Comparison of ENCODE assay signal across 26 cellular contexts in genomic region chr2:8027387-8027786, GRCh38.
DNase-seq lines count a peak whose midpoint lies in the region; ATAC-seq, FAIRE-seq and TF ChIP-seq lines count a peak whose summit lies in the region.
"Had no signal": no experiment of that assay in that cellular context is flagged by ENCODE, and none has a peak within 500 bp of the region (broad histone marks: within the 10 kb centered on the region; RNA-seq: fewer than 3 reads in every experiment).

No MANE protein-coding gene starts in this region.

- no peak overlapping the region for H4K91ac ChIP-seq in IMR-90 (ENCODE audit: insufficient read depth, low read depth, low read length)

- no peak overlapping the region for H3K4me3 Mint-ChIP-seq in neural crest cell
- H3K4me3 Mint-ChIP-seq in stimulated activated effector memory CD8-positive, alpha-beta T cell treated with anti-CD3 and anti-CD28 coated beads, Interleukin-12 subunit alpha, Interleukin-12 subunit beta, amount 100 ng/mL, for 72 hours = no peak overlapping the region
- H3K4me3 Mint-ChIP-seq: CD14-positive monocyte; CD4-positive, alpha-beta T cell; CD8-positive, alpha-beta memory T cell; H9 had no signal

- intact Hi-C loops in IMR-90 (cut with micrococcal nuclease) = no loop called here

- H3K27ac Mint-ChIP-seq in neural crest cell (ENCODE audit: unreplicated experiment) = peak overlapping the region; percentile 78
- peak overlapping the region; percentile 26 for H3K27ac Mint-ChIP-seq in stimulated activated effector memory CD8-positive, alpha-beta T cell treated with anti-CD3 and anti-CD28 coated beads, Interleukin-12 subunit alpha, Interleukin-12 subunit beta, amount 100 ng/mL, for 72 hours
- H3K27ac Mint-ChIP-seq: CD4-positive, alpha-beta T cell; CD8-positive, alpha-beta memory T cell had no signal

- CTCF ChIA-PET in IMR-90 (lab: Yijun Ruan, JAX) = no interaction called here

- H2AK9ac ChIP-seq in IMR-90 (replicated peaks; ENCODE audit: low read depth, low read length, poor library complexity) = peak overlapping the region; percentile 47

- TF ChIP-seq RAD21 in IMR-90 (IDR thresholded peaks at IDR 0.05; ENCODE audit: low read length) = no peak

- H3K4me3 ChIP-seq in IMR-90 (ENCODE audit: insufficient read depth, low read depth, low read length) (no peak overlapping the region), bronchial epithelial cell (ENCODE audit: low read depth, low read length) (no peak overlapping the region)
- H3K4me3 ChIP-seq: A549; BLaER1 treated with 17β-estradiol and CSF1 and Interleukin-3, amounts not matched to agents 10 nM and 100 nM; GM12878; GM23248 had no signal

- H3K36me3 Mint-ChIP-seq in neural crest cell (ENCODE audit: low read depth) = no peaks in the 10 kb centered on the region
- no peaks in the 10 kb centered on the region for H3K36me3 Mint-ChIP-seq in stimulated activated effector memory CD8-positive, alpha-beta T cell treated with anti-CD3 and anti-CD28 coated beads, Interleukin-12 subunit alpha, Interleukin-12 subunit beta, amount 100 ng/mL, for 72 hours
- H3K36me3 Mint-ChIP-seq: CD14-positive monocyte; CD8-positive, alpha-beta memory T cell had no signal

- TF ChIP-seq CTCF in IMR-90 (conservative IDR thresholded peaks at IDR 0.05; ENCODE audit: low read depth, low read length) = no peak
- no peak for TF ChIP-seq CTCF in bronchial epithelial cell (IDR thresholded peaks at IDR 0.05; ENCODE audit: insufficient read depth, low read length, severe bottlenecking)
- no peak for TF ChIP-seq CTCF in neural crest cell (conservative IDR thresholded peaks at IDR 0.05)

- H4K5ac ChIP-seq in IMR-90 (ENCODE audit: low read depth, low read length) = no peak overlapping the region

- H3K9me3 ChIP-seq in IMR-90 (ENCODE audit: control insufficient read depth, insufficient read depth, low read length) = no peaks in the 10 kb centered on the region
- H3K9me3 ChIP-seq: BE2C had no signal

- no peak for ATAC-seq in IMR-90 (ENCODE audit: low read depth)
- ATAC-seq in stimulated activated effector memory CD8-positive, alpha-beta T cell treated with anti-CD3 and anti-CD28 coated beads, Interleukin-12 subunit alpha, Interleukin-12 subunit beta, amount 100 ng/mL, for 72 hours = no peak
- ATAC-seq: GM12878, HCT116 had no signal

- H3K79me1 ChIP-seq in IMR-90 (ENCODE audit: low read depth in 1 of 2, low read length in 2 of 2) = no peaks in the 10 kb centered on the region

- H3K27me3 ChIP-seq in IMR-90 (ENCODE audit: control insufficient read depth, insufficient read depth, low read length) = peaks cover 2% of the 10 kb centered on the region; the same call in 1 of the 2 replicates
- no peaks in the 10 kb centered on the region for H3K27me3 ChIP-seq in bronchial epithelial cell (ENCODE audit: control insufficient read depth, insufficient read depth, low read length)
- H3K27me3 ChIP-seq: BE2C; BLaER1 treated with 17β-estradiol and CSF1 and Interleukin-3, amounts not matched to agents 10 nM and 100 nM had no signal

- H3K4me1 Mint-ChIP-seq in neural crest cell = no peaks in the 10 kb centered on the region
- peaks cover 38% of the 10 kb centered on the region for H3K4me1 Mint-ChIP-seq in stimulated activated effector memory CD8-positive, alpha-beta T cell treated with anti-CD3 and anti-CD28 coated beads, Interleukin-12 subunit alpha, Interleukin-12 subunit beta, amount 100 ng/mL, for 72 hours
- H3K4me1 Mint-ChIP-seq: H9 had no signal

- H4K8ac ChIP-seq in IMR-90 (ENCODE audit: low read depth in 2 of 2, low read length in 2 of 2) = no peak overlapping the region

- H2AFZ ChIP-seq in IMR-90 (replicated peaks; ENCODE audit: low read length, poor library complexity) = no peak overlapping the region
- H2AFZ ChIP-seq: GM23248 had no signal

- dilution Hi-C loops in IMR-90 (cut with HindIII; ENCODE audit: low sequenced_read_pairs, unreplicated experiment) = no loop called here

- H3K14ac ChIP-seq in IMR-90 (replicated peaks; ENCODE audit: low read depth, low read length) = no peak overlapping the region

- H3K36me3 ChIP-seq in IMR-90 (ENCODE audit: control insufficient read depth, insufficient read depth, low read length) (no peaks in the 10 kb centered on the region), bronchial epithelial cell (ENCODE audit: control insufficient read depth, insufficient read depth, low read length) (no peaks in the 10 kb centered on the region)
- H3K36me3 ChIP-seq: BE2C; BLaER1 treated with 17β-estradiol and CSF1 and Interleukin-3, amounts not matched to agents 10 nM and 100 nM had no signal

- 0 out of 2 replicates have a peak, but pooled peaks cover 5% of the 10 kb centered on the region for H3K9me1 ChIP-seq in IMR-90 (ENCODE audit: insufficient read depth, low read length)

- in situ Hi-C loops in IMR-90 (cut with MboI; ENCODE audit: low sequenced_read_pairs) = no loop called here

- WGBS in IMR-90 (ENCODE audit: extremely low coverage in 2 of 2, insufficient read length in 1 of 2), 2 experiments = 83% methylated on average over 3 of the region's 11 CpGs; no CpG with 5 or more reads in 1 of the 2 experiments

- peaks cover 2% of the 10 kb centered on the region for H3K27me3 Mint-ChIP-seq in neural crest cell (ENCODE audit: low read depth)
- H3K27me3 Mint-ChIP-seq: CD4-positive, alpha-beta T cell had no signal

- POLR2A ChIA-PET in IMR-90 (lab: Charles Lee; ENCODE audit: unreplicated experiment) = no interaction called here

- no peak overlapping the region for H2BK20ac ChIP-seq in IMR-90 (ENCODE audit: low read depth, low read length)

- no peak overlapping the region for H3K9ac ChIP-seq in IMR-90 (ENCODE audit: low read depth, low read length)
- H3K9ac ChIP-seq: BLaER1 treated with 17β-estradiol and CSF1 and Interleukin-3, amounts not matched to agents 10 nM and 100 nM; GM23248 had no signal

- no peak overlapping the region for H3K23ac ChIP-seq in IMR-90 (ENCODE audit: low read depth, low read length)

- no peak overlapping the region for H3K27ac ChIP-seq in IMR-90 (ENCODE audit: insufficient read depth, low read length)
- H3K27ac ChIP-seq: A549; BLaER1 treated with 17β-estradiol and CSF1 and Interleukin-3, amounts not matched to agents 10 nM and 100 nM; GM23248 had no signal

- no peak for TF ChIP-seq POLR2A in IMR-90 (IDR thresholded peaks at IDR 0.05; ENCODE audit: low read depth, low read length)

- BruUV-seq in IMR-90 (replicated peaks; lab: Mats Ljungman, UMichigan) = no TSS peak

- H4K20me1 ChIP-seq in IMR-90 (ENCODE audit: insufficient read depth, low read length) = no peaks in the 10 kb centered on the region
- H4K20me1 ChIP-seq: BLaER1 treated with 17β-estradiol and CSF1 and Interleukin-3, amounts not matched to agents 10 nM and 100 nM had no signal

- H3K4me2 ChIP-seq in IMR-90 (ENCODE audit: low read depth, low read length) = no peak overlapping the region
- H3K4me2 ChIP-seq: A549; BLaER1 treated with 17β-estradiol and CSF1 and Interleukin-3, amounts not matched to agents 10 nM and 100 nM had no signal

- no peak overlapping the region for H3K4ac ChIP-seq in IMR-90 (ENCODE audit: low read depth, low read length)

- H3K4me1 ChIP-seq in IMR-90 (ENCODE audit: control insufficient read depth, insufficient read depth, low read length) = no peaks in the 10 kb centered on the region
- H3K4me1 ChIP-seq: A549, BE2C had no signal

- DNase-seq in IMR-90 (no peak), bronchial epithelial cell (ENCODE audit: low read depth) (no peak), neural crest cell (ENCODE audit: low read depth, low spot score) (no peak), inferior parietal cortex (ENCODE audit: extremely low spot score) (no peak), NCI-H526 (lab: John Stamatoyannopoulos, UW) (no peak), GOT3 (lab: John Stamatoyannopoulos, UW) (no peak)
- no peak for DNase-seq in stimulated activated effector memory CD8-positive, alpha-beta T cell treated with anti-CD3 and anti-CD28 coated beads, Interleukin-12 subunit alpha, Interleukin-12 subunit beta, amount 100 ng/mL, for 72 hours (ENCODE audit: low spot score in 2 of 2)
- DNase-seq: 8988T; ACHN; AML-193; BE2C; CD4-positive, alpha-beta T cell; CD8-positive, alpha-beta memory T cell; DMS 273 treated with DMSO at 0.1 percent for 48 hours; DMS79; EL; GDM1; GM23248; H9 had no signal

- H2BK5ac ChIP-seq in IMR-90 (ENCODE audit: low read depth, low read length, poor library complexity, severe bottlenecking) = no peak overlapping the region

- no peaks in the 10 kb centered on the region for H3K9me3 Mint-ChIP-seq in neural crest cell
- H3K9me3 Mint-ChIP-seq in stimulated activated effector memory CD8-positive, alpha-beta T cell treated with anti-CD3 and anti-CD28 coated beads, Interleukin-12 subunit alpha, Interleukin-12 subunit beta, amount 100 ng/mL, for 72 hours = no peaks in the 10 kb centered on the region
- H3K9me3 Mint-ChIP-seq: CD4-positive, alpha-beta T cell; CD8-positive, alpha-beta memory T cell had no signal

- FAIRE-seq in bronchial epithelial cell (lab: Jason Lieb, UNC) = peak; percentile 18
- FAIRE-seq: A549, D721Med, GM12878, GM19239 had no signal

- no peak overlapping the region for H3K56ac ChIP-seq in IMR-90 (ENCODE audit: extremely low read depth, insufficient read depth, low read length)

- no peak overlapping the region for H2BK15ac ChIP-seq in IMR-90 (ENCODE audit: low read depth, low read length)

- H3K18ac ChIP-seq in IMR-90 (ENCODE audit: low read depth, low read length) = no peak overlapping the region

- no peak overlapping the region for H2BK120ac ChIP-seq in IMR-90 (ENCODE audit: low read depth, low read length)

- no peak overlapping the region for H2AK5ac ChIP-seq in IMR-90 (ENCODE audit: low read depth, low read length)

TF ChIP-seq in IMR-90, 13 proteins besides CTCF, POLR2A, EP300 and RAD21 (continues in another document):
- TF ChIP-seq RCOR1 (IDR thresholded peaks at IDR 0.05; ENCODE audit: insufficient replicate concordance, low read length) (no peak), MXI1 (IDR thresholded peaks at IDR 0.05; ENCODE audit: borderline replicate concordance, low read depth, low read length) (no peak), MAZ (IDR thresholded peaks at IDR 0.05; ENCODE audit: borderline replicate concordance, low read depth, low read length) (no peak), CHD1 (IDR thresholded peaks at IDR 0.05; ENCODE audit: low read depth, low read length) (no peak), BHLHE40 (IDR thresholded peaks at IDR 0.05; ENCODE audit: low read depth, low read length) (no peak), RFX5 (IDR thresholded peaks at IDR 0.05; ENCODE audit: low read depth, low read length) (no peak), SMC3 (IDR thresholded peaks at IDR 0.05; ENCODE audit: low read depth, low read length) (no peak)
- TF ChIP-seq, protein P1, sequence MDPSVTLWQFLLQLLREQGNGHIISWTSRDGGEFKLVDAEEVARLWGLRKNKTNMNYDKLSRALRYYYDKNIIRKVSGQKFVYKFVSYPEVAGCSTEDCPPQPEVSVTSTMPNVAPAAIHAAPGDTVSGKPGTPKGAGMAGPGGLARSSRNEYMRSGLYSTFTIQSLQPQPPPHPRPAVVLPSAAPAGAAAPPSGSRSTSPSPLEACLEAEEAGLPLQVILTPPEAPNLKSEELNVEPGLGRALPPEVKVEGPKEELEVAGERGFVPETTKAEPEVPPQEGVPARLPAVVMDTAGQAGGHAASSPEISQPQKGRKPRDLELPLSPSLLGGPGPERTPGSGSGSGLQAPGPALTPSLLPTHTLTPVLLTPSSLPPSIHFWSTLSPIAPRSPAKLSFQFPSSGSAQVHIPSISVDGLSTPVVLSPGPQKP (IDR thresholded peaks at IDR 0.05; ENCODE audit: borderline replicate concordance, low read depth, low read length) = no peak
